9 cellular contexts compared by ENCODE assay signal in genomic region chr12:65881348-65881961, GRCh38. TPM values are rescaled to one million over a fixed set of nuclear protein-coding genes. Genes with fewer than 3 reads are reported as not detected.
DNase-seq lines count a peak whose midpoint lies in the region; ATAC-seq, FAIRE-seq and TF ChIP-seq lines count a peak whose summit lies in the region.
"Had no signal": no experiment of that assay in that cellular context is flagged by ENCODE, and none has a peak within 500 bp of the region (broad histone marks: within the 10 kb centered on the region; RNA-seq: fewer than 3 reads in every experiment).

No MANE protein-coding gene starts in this region.

- H3K4me3 Mint-ChIP-seq in T-helper 2 cell treated with Interferon-gamma antibody and Interleukin-4, amounts not matched to agents 5 μg/mL and 100 μg/mL, for 36 hours: no peak overlapping the region

- no peaks in the 10 kb centered on the region for H3K4me1 Mint-ChIP-seq in T-helper 2 cell treated with Interferon-gamma antibody and Interleukin-4, amounts not matched to agents 5 μg/mL and 100 μg/mL, for 36 hours (ENCODE audit: low read depth)

- intact Hi-C loops in right lobe of liver (cut with DNase I): no loop called here
- intact Hi-C loops in HepG2 (cut with micrococcal nuclease; ENCODE audit: unreplicated experiment): no loop called here

- DNase-seq in right lobe of liver (no peak), HepG2 (ENCODE audit: low spot score) (no peak), epithelial cell of prostate (ENCODE audit: low read depth, low spot score) (no peak), NCI-H2081 treated with DMSO at 0.1 percent for 48 hours (lab: John Stamatoyannopoulos, UW) (no peak), middle frontal gyrus (ENCODE audit: extremely low spot score, low spot score) (no peak)
- DNase-seq in T-helper 2 cell treated with Interferon-gamma antibody and Interleukin-4, amounts not matched to agents 5 μg/mL and 100 μg/mL, for 36 hours (ENCODE audit: low spot score): no peak

- CTCF ChIA-PET in HepG2 (lab: Yijun Ruan, JAX; ENCODE audit: low intra/inter-chr PET ratio, low total read pairs): no interaction called here

- H3K27ac ChIP-seq in right lobe of liver (no peak overlapping the region), HepG2 (ENCODE audit: extremely low read length, insufficient read depth, low read length) (no peak overlapping the region), epithelial cell of prostate (peak overlapping the region; percentile 40)
- H3K27ac ChIP-seq: BLaER1 had no signal

- H3K27ac Mint-ChIP-seq in T-helper 2 cell treated with Interferon-gamma antibody and Interleukin-4, amounts not matched to agents 5 μg/mL and 100 μg/mL, for 36 hours: no peak overlapping the region

- TF ChIP-seq POLR2A in right lobe of liver (IDR thresholded peaks at IDR 0.05) (no peak), HepG2 (IDR thresholded peaks at IDR 0.05; ENCODE audit: insufficient read depth in 1 of 2, low read depth in 2 of 2, low read length in 2 of 2) (no peak)

- POLR2A ChIA-PET in HepG2 (lab: Yijun Ruan, JAX): interaction anchor here (0.8 kb wide), 1 partner anchor 15 kb away, joined by 3 read pairs; no protein-coding TSS in a partner anchor

- H3K27me3 ChIP-seq in right lobe of liver (no peaks in the 10 kb centered on the region), HepG2 (ENCODE audit: control insufficient read depth in 1 of 2, insufficient read depth in 2 of 2, low read length in 2 of 2) (no peaks in the 10 kb centered on the region), mucosa of stomach (ENCODE audit: control insufficient read depth, insufficient read depth, low read length) (no peaks in the 10 kb centered on the region)

- H2AFZ ChIP-seq in HepG2 (ENCODE audit: low read length): no peak overlapping the region

- H3K79me2 ChIP-seq in HepG2 (ENCODE audit: insufficient read depth, low read length): peaks cover 21% of the 10 kb centered on the region

- H3K9me3 ChIP-seq in right lobe of liver (no peaks in the 10 kb centered on the region), HepG2 (ENCODE audit: low read length) (no peaks in the 10 kb centered on the region), mucosa of stomach (ENCODE audit: control insufficient read depth, low read length) (no peaks in the 10 kb centered on the region)
- H3K9me3 ChIP-seq: BLaER1 had no signal

- H3K4me1 ChIP-seq in right lobe of liver (no peaks in the 10 kb centered on the region), HepG2 (ENCODE audit: insufficient read depth, low read length) (peaks cover 62% of the 10 kb centered on the region), mucosa of stomach (ENCODE audit: control insufficient read depth, insufficient read depth, low read length) (peaks cover 30% of the 10 kb centered on the region)

- no peak overlapping the region for H3K4me2 ChIP-seq in HepG2 (ENCODE audit: low read depth, low read length)
- H3K4me2 ChIP-seq: BLaER1 had no signal

- WGBS in right lobe of liver (ENCODE audit: insufficient coverage, low coverage, low lambda C conversion rate, missing lambda C conversion rate): 35% methylated on average over 5 of the region's 12 CpGs
- 93% methylated on average over 9 of the region's 12 CpGs for WGBS in HepG2 (ENCODE audit: low lambda C conversion rate)

- H3K4me3 ChIP-seq in right lobe of liver (peak overlapping the region in 1 of 3 donors; percentile 3), HepG2 (replicated peaks in 1 of 3; ENCODE audit: insufficient read depth in 1 of 3, low read depth in 2 of 3, low read length in 3 of 3) (no peak overlapping the region), mucosa of stomach (ENCODE audit: low read length) (peak overlapping the region; percentile 31)
- H3K4me3 ChIP-seq: BLaER1 had no signal

- no peak for FAIRE-seq in HepG2 (lab: Jason Lieb, UNC)

- H4K20me1 ChIP-seq in HepG2 (ENCODE audit: insufficient read depth, low read length): no peaks in the 10 kb centered on the region
- H4K20me1 ChIP-seq: BLaER1 had no signal

- TF ChIP-seq EP300 in HepG2 (IDR thresholded peaks at IDR 0.05; ENCODE audit: low read depth in 2 of 2, low read length in 2 of 2) (no peak), HepG2 (CRISPR knock-in tag; IDR thresholded peaks at IDR 0.05; ENCODE audit: borderline replicate concordance) (no peak)

- BruUV-seq in HepG2 (replicated peaks; lab: Mats Ljungman, UMichigan): no TSS peak

- H3K36me3 ChIP-seq in right lobe of liver (no peaks in the 10 kb centered on the region), HepG2 (replicated peaks in 1 of 2; ENCODE audit: control insufficient read depth in 1 of 2, insufficient read depth in 2 of 2, low read length in 2 of 2) (peaks cover 4 to 37% of the 10 kb centered on the region in 2 experiments), mucosa of stomach (ENCODE audit: control insufficient read depth, insufficient read depth, low read length) (no peaks in the 10 kb centered on the region)
- H3K36me3 ChIP-seq: BLaER1 had no signal

- in situ Hi-C loops in HepG2 (cut with HindIII; ENCODE audit: extremely low pct_ligation_motif_present, low pct_unique_long_range_greater_than_20kb): no loop called here

- H3K9me3 Mint-ChIP-seq in T-helper 2 cell treated with Interferon-gamma antibody and Interleukin-4, amounts not matched to agents 5 μg/mL and 100 μg/mL, for 36 hours: no peaks in the 10 kb centered on the region

- H3K27me3 Mint-ChIP-seq in T-helper 2 cell treated with Interferon-gamma antibody and Interleukin-4, amounts not matched to agents 5 μg/mL and 100 μg/mL, for 36 hours (ENCODE audit: low read depth): peaks cover 40% of the 10 kb centered on the region

- H3K9ac ChIP-seq in HepG2 (ENCODE audit: insufficient read depth, low read depth, low read length): no peak overlapping the region
- H3K9ac ChIP-seq in mucosa of stomach (ENCODE audit: low read length): peak overlapping the region; percentile 42
- H3K9ac ChIP-seq: BLaER1 had no signal

- TF ChIP-seq RAD21 in HepG2 (CRISPR knock-in tag; IDR thresholded peaks at IDR 0.05): no peak

- ATAC-seq in right lobe of liver (peak; percentile 38 to 57 (median 48)), HepG2 (no peak; the same call in 2 of the 3 replicates), HG03342 (IDR thresholded peaks at IDR 0.05; ENCODE audit: unreplicated experiment) (no peak)

- TF ChIP-seq CTCF in right lobe of liver (IDR thresholded peaks at IDR 0.05) (no peak), HepG2 (CRISPR knock-in tag; IDR thresholded peaks at IDR 0.05) (no peak)

- H3K36me3 Mint-ChIP-seq in T-helper 2 cell treated with Interferon-gamma antibody and Interleukin-4, amounts not matched to agents 5 μg/mL and 100 μg/mL, for 36 hours (ENCODE audit: low read depth): no peaks in the 10 kb centered on the region

TF ChIP-seq in HepG2, 621 proteins besides CTCF, POLR2A, EP300 and RAD21:
- TF ChIP-seq MXD1 (CRISPR knock-in tag; IDR thresholded peaks at IDR 0.05) (no peak), ZNF30 (CRISPR knock-in tag; IDR thresholded peaks at IDR 0.05) (no peak), MAFF (IDR thresholded peaks at IDR 0.05; ENCODE audit: low read depth, low read length) (no peak), ZNF790 (CRISPR knock-in tag; IDR thresholded peaks at IDR 0.05; ENCODE audit: borderline replicate concordance) (no peak), ZNF850 (CRISPR knock-in tag; conservative IDR thresholded peaks at IDR 0.05) (no peak), NFATC3 (CRISPR knock-in tag; IDR thresholded peaks at IDR 0.05) (no peak), KLF6 (CRISPR knock-in tag; IDR thresholded peaks at IDR 0.05) (no peak)
- TF ChIP-seq, protein P1, sequence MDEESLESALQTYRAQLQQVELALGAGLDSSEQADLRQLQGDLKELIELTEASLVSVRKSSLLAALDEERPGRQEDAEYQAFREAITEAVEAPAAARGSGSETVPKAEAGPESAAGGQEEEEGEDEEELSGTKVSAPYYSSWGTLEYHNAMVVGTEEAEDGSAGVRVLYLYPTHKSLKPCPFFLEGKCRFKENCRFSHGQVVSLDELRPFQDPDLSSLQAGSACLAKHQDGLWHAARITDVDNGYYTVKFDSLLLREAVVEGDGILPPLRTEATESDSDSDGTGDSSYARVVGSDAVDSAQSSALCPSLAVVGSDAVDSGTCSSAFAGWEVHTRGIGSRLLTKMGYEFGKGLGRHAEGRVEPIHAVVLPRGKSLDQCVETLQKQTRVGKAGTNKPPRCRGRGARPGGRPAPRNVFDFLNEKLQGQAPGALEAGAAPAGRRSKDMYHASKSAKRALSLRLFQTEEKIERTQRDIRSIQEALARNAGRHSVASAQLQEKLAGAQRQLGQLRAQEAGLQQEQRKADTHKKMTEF (CRISPR knock-in tag; IDR thresholded peaks at IDR 0.05): no peak

RNA-seq across cellular contexts. Expression of gene HMGA2, which starts 57.2 kb away (rescaled TPM):
- under 1 TPM in 1 of 6 experiments, not detected in 5; 0.04 TPM for total RNA-seq in right lobe of liver
- total RNA-seq in HepG2 (2016; rRNA removed; fragmentation: Illumina TruSeq; extraction: Trizol): 72.0 and 104 TPM in 2 replicates
- total RNA-seq in HepG2 (2016; cell fraction: cytosol; rRNA removed; fragmentation: Illumina TruSeq; extraction: Trizol; ENCODE audit: low read depth): 10.3 and 11.3 TPM in 2 replicates
- total RNA-seq in HepG2 (2016; cell fraction: insoluble cytoplasmic fraction; rRNA removed; fragmentation: Illumina TruSeq; extraction: Trizol): 70.8 and 101 TPM in 2 replicates
- 53.4 and 58.8 TPM in 2 replicates for total RNA-seq in HepG2 (2016; cell fraction: membrane; rRNA removed; fragmentation: Illumina TruSeq; extraction: Trizol)
- total RNA-seq in HepG2 (2016; cell fraction: nucleus; rRNA removed; fragmentation: Illumina TruSeq; extraction: Trizol): 103 and 110 TPM in 2 replicates
- polyA plus RNA-seq in HepG2 (2011; rRNA removed): 50.6 and 78.1 TPM in 2 replicates
- 32.1 and 38.5 TPM in 2 replicates for polyA plus RNA-seq in HepG2 (2011; cell fraction: cytosol; rRNA removed)
- polyA plus RNA-seq in HepG2 (2011; cell fraction: nucleus; rRNA removed): 54.1 and 79.2 TPM in 2 replicates
- 52.3 and 73.9 TPM in 2 replicates for polyA plus RNA-seq in HepG2 (2012)
- 14.3 and 15.4 TPM in 2 replicates for polyA plus RNA-seq in HepG2 (2016; cell fraction: cytosol; fragmentation: Illumina TruSeq; extraction: Trizol; ENCODE audit: low read depth)
- 174 and 181 TPM in 2 replicates for polyA plus RNA-seq in HepG2 (2016; cell fraction: insoluble cytoplasmic fraction; fragmentation: Illumina TruSeq; extraction: Trizol; ENCODE audit: low read depth)
- polyA plus RNA-seq in HepG2 (2016; cell fraction: membrane; fragmentation: Illumina TruSeq; extraction: Trizol; ENCODE audit: low read depth): 53.7 and 56.6 TPM in 2 replicates
- polyA plus RNA-seq in HepG2 (2016; cell fraction: nucleus; fragmentation: Illumina TruSeq; extraction: Trizol; ENCODE audit: insufficient read depth, low read depth): 130 and 131 TPM in 2 replicates
- polyA minus RNA-seq in HepG2 (2011; rRNA and poly(A)+ RNA removed; ENCODE audit: low replicate concordance): 1.8 and 64.4 TPM in 2 replicates
- 59.6 and 77.1 TPM in 2 replicates for polyA minus RNA-seq in HepG2 (2011; cell fraction: cytosol; rRNA and poly(A)+ RNA removed)
- polyA minus RNA-seq in HepG2 (2011; cell fraction: nucleus; rRNA and poly(A)+ RNA removed): 137 and 165 TPM in 2 replicates

Comparison
In these comparisons a context has a peak if more than half of its experiments do, and no peak if none do; other contexts are left out.
1. ATAC-seq: peak in right lobe of liver (4 of 4); none in HepG2 (single experiment) and HG03342 (single experiment).
2. RNA of gene HMGA2, which starts 57.2 kb away (total RNA-seq): 10.3 to 110 TPM in HepG2; 0.04 TPM in right lobe of liver; every median in the first group is over 10 times any median in the second.